In the genomic region with DNA sequence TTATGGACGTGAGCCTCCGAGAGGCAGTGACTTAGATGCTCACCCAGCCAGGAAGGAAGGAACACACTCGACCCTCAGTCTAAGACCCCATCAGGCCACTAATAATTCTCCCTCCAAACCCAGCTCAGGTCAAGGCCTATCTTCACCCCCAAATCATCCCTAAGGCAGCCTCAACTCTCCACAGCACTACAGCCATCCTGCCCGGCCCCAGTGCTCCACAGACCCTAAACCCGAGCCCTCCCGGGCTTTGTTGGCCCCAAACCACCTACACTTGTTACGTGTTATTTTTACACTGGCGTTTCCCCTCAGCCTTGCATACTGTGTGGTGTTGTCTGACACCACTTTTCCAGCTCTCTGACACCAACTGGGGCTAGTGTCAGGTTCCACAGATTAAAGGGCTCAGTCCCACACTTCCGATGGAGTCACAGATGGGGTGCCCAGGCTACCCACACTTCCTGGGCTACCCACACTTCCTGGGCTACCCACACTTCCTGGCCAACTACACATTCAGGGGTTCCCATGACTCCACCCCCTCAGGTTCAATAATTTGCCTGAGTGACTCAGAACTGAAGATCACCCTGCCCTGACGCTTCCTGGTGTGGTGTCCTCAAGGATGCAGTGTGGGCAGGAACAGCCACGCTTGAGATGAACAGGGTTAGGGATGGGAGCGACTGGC, we compare ENCODE assay signal across 7 cellular contexts. TPM values are rescaled to one million over a fixed set of nuclear protein-coding genes. Genes with fewer than 3 reads are reported as not detected.
DNase-seq lines count a peak whose midpoint lies in the region; ATAC-seq and TF ChIP-seq lines count a peak whose summit lies in the region.

No MANE protein-coding gene starts in this region.

- peak; percentile 74 for ATAC-seq in HG03097 (IDR thresholded peaks at IDR 0.05; ENCODE audit: low FRiP score, unreplicated experiment)

- H3K27ac Mint-ChIP-seq in activated CD4-positive, alpha-beta T cell treated with anti-CD3 and anti-CD28 coated beads, Interleukin-2, amount 10 ng/mL, durations not matched to agents 24 days and 14 days = peak overlapping the region; percentile 97

- peaks cover 64% of the 10 kb centered on the region for H3K36me3 ChIP-seq in right atrium auricular region

- H3K4me1 ChIP-seq in right atrium auricular region = peaks cover 0 to 40% of the 10 kb centered on the region in 2 donors

- H3K9me3 ChIP-seq in right atrium auricular region = no peaks in the 10 kb centered on the region

- H3K27me3 Mint-ChIP-seq in activated CD4-positive, alpha-beta T cell treated with anti-CD3 and anti-CD28 coated beads, Interleukin-2, amount 10 ng/mL, durations not matched to agents 24 days and 14 days = no peaks in the 10 kb centered on the region

- DNase-seq in GM19240 (ENCODE audit: insufficient read length, low spot score) (peak; percentile 74), right atrium auricular region (ENCODE audit: low spot score) (no peak), hepatic stellate cell (ENCODE audit: low spot score) (no peak), SIG-M5 treated with dmso at 0.1 percent for 504 hours (lab: John Stamatoyannopoulos, UW; ENCODE audit: unreplicated experiment) (no peak)
- DNase-seq in activated CD4-positive, alpha-beta T cell treated with anti-CD3 and anti-CD28 coated beads, Interleukin-2, amount 10 ng/mL, durations not matched to agents 24 days and 14 days = peak; percentile 87
- peak; percentile 21 to 41 for DNase-seq in stimulated activated CD8-positive, alpha-beta memory T cell treated with anti-CD3 and anti-CD28 coated beads, Interleukin-7, amount 100 ng/mL, for 1 hour (ENCODE audit: low read depth in 2 of 2)

- peak overlapping the region; percentile 45 to 75 for H3K27ac ChIP-seq in right atrium auricular region

- no peaks in the 10 kb centered on the region for H3K9me3 Mint-ChIP-seq in activated CD4-positive, alpha-beta T cell treated with anti-CD3 and anti-CD28 coated beads, Interleukin-2, amount 10 ng/mL, durations not matched to agents 24 days and 14 days

- peaks cover 75% of the 10 kb centered on the region for H3K36me3 Mint-ChIP-seq in activated CD4-positive, alpha-beta T cell treated with anti-CD3 and anti-CD28 coated beads, Interleukin-2, amount 10 ng/mL, durations not matched to agents 24 days and 14 days (ENCODE audit: low read depth)

- H3K4me1 Mint-ChIP-seq in activated CD4-positive, alpha-beta T cell treated with anti-CD3 and anti-CD28 coated beads, Interleukin-2, amount 10 ng/mL, durations not matched to agents 24 days and 14 days = peaks cover 65% of the 10 kb centered on the region

- intact Hi-C loops in activated CD4-positive, alpha-beta T cell treated with anti-CD3 and anti-CD28 coated beads, Interleukin-2, amount 10 ng/mL, durations not matched to agents 24 days and 14 days (cut with micrococcal nuclease) = loop anchor here (1.0 to 2.0 kb wide), 5 partner anchors 25 to 79 kb away; partner anchors contain the start of genes RBCK1 and TBC1D20

- H3K27me3 ChIP-seq in right atrium auricular region = no peaks in the 10 kb centered on the region

- H3K4me3 ChIP-seq in right atrium auricular region = no peak overlapping the region

- no peak for TF ChIP-seq CTCF in right atrium auricular region (IDR thresholded peaks at IDR 0.05)

- H3K4me3 Mint-ChIP-seq in activated CD4-positive, alpha-beta T cell treated with anti-CD3 and anti-CD28 coated beads, Interleukin-2, amount 10 ng/mL, durations not matched to agents 24 days and 14 days = peak overlapping the region; percentile 78

RNA-seq across cellular contexts. Expression of gene RBCK1, which starts 25.3 kb away (rescaled TPM):
- 128 and 135 TPM in 2 replicates for total RNA-seq in activated CD4-positive, alpha-beta T cell treated with anti-CD3 and anti-CD28 coated beads, Interleukin-2, amount 10 ng/mL, durations not matched to agents 24 days and 14 days
- total RNA-seq in right atrium auricular region = 10 to 100 TPM; 43.6 to 48.8 TPM

RNA-seq across cellular contexts. Expression of gene TBC1D20, which starts 28.9 kb away (rescaled TPM):
- 34.3 and 35.4 TPM in 2 replicates for total RNA-seq in activated CD4-positive, alpha-beta T cell treated with anti-CD3 and anti-CD28 coated beads, Interleukin-2, amount 10 ng/mL, durations not matched to agents 24 days and 14 days
- 10 to 100 TPM; 24.3 to 27.0 TPM for total RNA-seq in right atrium auricular region

RNA-seq across cellular contexts. Expression of gene TRIB3, which starts 52.9 kb away (rescaled TPM):
- 39.3 and 41.1 TPM in 2 replicates for total RNA-seq in activated CD4-positive, alpha-beta T cell treated with anti-CD3 and anti-CD28 coated beads, Interleukin-2, amount 10 ng/mL, durations not matched to agents 24 days and 14 days
- total RNA-seq in right atrium auricular region = 1 to 10 TPM in 1 of 2 donors, under 1 TPM in 1; 0.33 to 4.2 TPM

Comparison
In these comparisons a context has a peak if more than half of its experiments do, and no peak if none do; other contexts are left out.
1. DNase-seq: peak in GM19240 (single experiment), activated CD4-positive, alpha-beta T cell treated with anti-CD3 and anti-CD28 coated beads, Interleukin-2, amount 10 ng/mL, durations not matched to agents 24 days and 14 days (single experiment) and stimulated activated CD8-positive, alpha-beta memory T cell treated with anti-CD3 and anti-CD28 coated beads, Interleukin-7, amount 100 ng/mL, for 1 hour (2 of 2); none in right atrium auricular region (single experiment), hepatic stellate cell (single experiment) and SIG-M5 treated with dmso at 0.1 percent for 504 hours (single experiment).